1 cellular context compared by ENCODE assay signal in genomic region chr11:113475160-113475761, GRCh38.
TF ChIP-seq lines count a peak whose summit lies in the region.

TSS of gene DRD2 (minus strand) at chr11:113475398. CDS start at chr11:113424651, 50,747 bp downstream.

TF ChIP-seq in WTC11, 78 proteins besides CTCF, POLR2A, EP300 and RAD21 (continued from another document):
- TF ChIP-seq MLX (CRISPR knock-in tag; IDR thresholded peaks at IDR 0.05) = no peak
